Comparison of ENCODE assay signal across 11 cellular contexts in genomic region chr1:183043872-183044859, GRCh38. TPM values are rescaled to one million over a fixed set of nuclear protein-coding genes. Genes with fewer than 3 reads are reported as not detected.
DNase-seq lines count a peak whose midpoint lies in the region; ATAC-seq and TF ChIP-seq lines count a peak whose summit lies in the region.
"Had no signal": no experiment of that assay in that cellular context is flagged by ENCODE, and none has a peak within 500 bp of the region (broad histone marks: within the 10 kb centered on the region; RNA-seq: fewer than 3 reads in every experiment).

No MANE protein-coding gene starts in this region.

- H3K4me3 ChIP-seq in AG04450 (ENCODE audit: low read depth, low read length) (no peak overlapping the region; the same call in 1 of the 2 replicates), epithelial cell of proximal tubule (ENCODE audit: low read depth, low read length) (peak overlapping the region; percentile 13)

- no peaks in the 10 kb centered on the region for H3K9me3 Mint-ChIP-seq in nephron
- H3K9me3 Mint-ChIP-seq: activated B cell treated with CpG ODN at 0.5 μM for 24 hours; activated T-helper 2 cell treated with anti-CD3 and anti-CD28 coated beads, Interferon-gamma antibody, Interleukin-2, Interleukin-4, amounts not matched to agents 10 μg/mL and 5 μg/mL and 100 μg/mL, durations not matched to agents 14 hours and 24 hours and 36 hours had no signal

- no peak for TF ChIP-seq CTCF in AG04450 (IDR thresholded peaks at IDR 0.05; ENCODE audit: low read depth, low read length)
- no peak for TF ChIP-seq CTCF in epithelial cell of proximal tubule (conservative IDR thresholded peaks at IDR 0.05; ENCODE audit: low read depth, low read length)
- TF ChIP-seq CTCF in nephron (IDR thresholded peaks at IDR 0.05; ENCODE audit: unreplicated experiment in 3 of 3): no peak

- H3K4me1 Mint-ChIP-seq in nephron: peaks cover 57% of the 10 kb centered on the region

- no peaks in the 10 kb centered on the region for H3K9me3 ChIP-seq in AG04450 (ENCODE audit: control insufficient read depth, insufficient read depth, low read length)

- ATAC-seq in GM21390 (IDR thresholded peaks at IDR 0.05; ENCODE audit: unreplicated experiment): no peak

- no peaks in the 10 kb centered on the region for H3K27me3 ChIP-seq in AG04450 (ENCODE audit: control insufficient read depth, insufficient read depth, low read length)

- H3K27me3 Mint-ChIP-seq in nephron (ENCODE audit: low read depth): no peaks in the 10 kb centered on the region
- H3K27me3 Mint-ChIP-seq: activated B cell treated with CpG ODN at 0.5 μM for 24 hours had no signal

- peak overlapping the region; percentile 40 to 70 (median 61) for H3K27ac Mint-ChIP-seq in nephron
- H3K27ac Mint-ChIP-seq: activated T-helper 2 cell treated with anti-CD3 and anti-CD28 coated beads, Interferon-gamma antibody, Interleukin-2, Interleukin-4, amounts not matched to agents 10 μg/mL and 5 μg/mL and 100 μg/mL, durations not matched to agents 14 hours and 24 hours and 36 hours; CD4-positive, CD25-positive, alpha-beta regulatory T cell had no signal

- H3K4me3 Mint-ChIP-seq in nephron: no peak overlapping the region
- H3K4me3 Mint-ChIP-seq: activated B cell treated with CpG ODN at 0.5 μM for 24 hours; CD4-positive, CD25-positive, alpha-beta regulatory T cell had no signal

- H3K27ac ChIP-seq in AG04450 (ENCODE audit: low read depth, low read length): no peak overlapping the region

- CTCF ChIA-PET in AG04450 (lab: Charles Lee): no interaction called here

- DNase-seq in AG04450 (ENCODE audit: low read depth, low spot score): peak; percentile 72
- DNase-seq in M059J (ENCODE audit: low read depth): peak; percentile 98
- DNase-seq in epithelial cell of proximal tubule (ENCODE audit: low read depth): no peak
- DNase-seq in RKO (ENCODE audit: low spot score): no peak
- no peak for DNase-seq in islet precursor cell
- DNase-seq in activated CD8-positive, alpha-beta memory T cell treated with anti-CD3 and anti-CD28 coated beads for 24 hours: no peak
- DNase-seq: activated B cell treated with CpG ODN at 0.5 μM for 24 hours; CD4-positive, CD25-positive, alpha-beta regulatory T cell had no signal

- POLR2A ChIA-PET in AG04450 (lab: Yijun Ruan, JAX): interaction anchor here (0.5 to 1.1 kb wide), 5 partner anchors 16 to 120 kb away, joined by 3 to 5 read pairs (median 3); no protein-coding TSS in a partner anchor

- H3K36me3 Mint-ChIP-seq in nephron (ENCODE audit: low read depth): no peaks in the 10 kb centered on the region
- H3K36me3 Mint-ChIP-seq: CD4-positive, CD25-positive, alpha-beta regulatory T cell had no signal

RNA-seq across cellular contexts. Expression of gene LAMC1, which starts 20.9 kb away (rescaled TPM):
- polyA plus RNA-seq in AG04450 (2011; rRNA removed): 322 and 348 TPM in 2 replicates
- 336 and 427 TPM in 2 replicates for polyA minus RNA-seq in AG04450 (2011; rRNA and poly(A)+ RNA removed)
- total RNA-seq in M059J (2014; rRNA removed; shearing (Covaris generic)): 161 and 321 TPM in 2 replicates
- total RNA-seq in epithelial cell of proximal tubule: 122 and 162 TPM in 2 replicates
- polyA plus RNA-seq: CD4-positive, CD25-positive, alpha-beta regulatory T cell had no signal

Comparison
In these comparisons a context has a peak if more than half of its experiments do, and no peak if none do; other contexts are left out.
1. DNase-seq: peak in AG04450 (single experiment) and M059J (single experiment); none in epithelial cell of proximal tubule (single experiment), RKO (single experiment), islet precursor cell (single experiment) and activated CD8-positive, alpha-beta memory T cell treated with anti-CD3 and anti-CD28 coated beads for 24 hours (single experiment).